In genomic region chr20:8431538-8432434, GRCh38 we compare ENCODE assay signal across 1 cellular context.
A peak's percentile ranks its signal among the peaks of the same experiment; 100 is the strongest.
TF ChIP-seq lines count a peak whose summit lies in the region.

No MANE protein-coding gene starts in this region.

TF ChIP-seq in SK-N-SH, 30 proteins besides CTCF, POLR2A, EP300 and RAD21 (continued from another document):
- peak; percentile 80 for TF ChIP-seq TCF12 (IDR thresholded peaks at IDR 0.05)
- TF ChIP-seq RCOR1 (IDR thresholded peaks at IDR 0.05; ENCODE audit: low read length) = peak; percentile 69
- TF ChIP-seq, protein P1, sequence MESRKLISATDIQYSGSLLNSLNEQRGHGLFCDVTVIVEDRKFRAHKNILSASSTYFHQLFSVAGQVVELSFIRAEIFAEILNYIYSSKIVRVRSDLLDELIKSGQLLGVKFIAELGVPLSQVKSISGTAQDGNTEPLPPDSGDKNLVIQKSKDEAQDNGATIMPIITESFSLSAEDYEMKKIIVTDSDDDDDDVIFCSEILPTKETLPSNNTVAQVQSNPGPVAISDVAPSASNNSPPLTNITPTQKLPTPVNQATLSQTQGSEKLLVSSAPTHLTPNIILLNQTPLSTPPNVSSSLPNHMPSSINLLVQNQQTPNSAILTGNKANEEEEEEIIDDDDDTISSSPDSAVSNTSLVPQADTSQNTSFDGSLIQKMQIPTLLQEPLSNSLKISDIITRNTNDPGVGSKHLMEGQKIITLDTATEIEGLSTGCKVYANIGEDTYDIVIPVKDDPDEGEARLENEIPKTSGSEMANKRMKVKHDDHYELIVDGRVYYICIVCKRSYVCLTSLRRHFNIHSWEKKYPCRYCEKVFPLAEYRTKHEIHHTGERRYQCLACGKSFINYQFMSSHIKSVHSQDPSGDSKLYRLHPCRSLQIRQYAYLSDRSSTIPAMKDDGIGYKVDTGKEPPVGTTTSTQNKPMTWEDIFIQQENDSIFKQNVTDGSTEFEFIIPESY (IDR thresholded peaks at IDR 0.05; ENCODE audit: borderline replicate concordance, low read depth) = no peak
- no peak for TF ChIP-seq RFX5 (IDR thresholded peaks at IDR 0.05; ENCODE audit: low read length)
- TF ChIP-seq SMC3 (IDR thresholded peaks at IDR 0.05; ENCODE audit: low read depth, low read length) = peak; percentile 11; the same call in 1 of the 2 replicates
- no peak for TF ChIP-seq USF1 (IDR thresholded peaks at IDR 0.05; ENCODE audit: borderline replicate concordance, low read depth)
- no peak for TF ChIP-seq FOXM1 (IDR thresholded peaks at IDR 0.05; ENCODE audit: low read depth)
- no peak for TF ChIP-seq EZH2phosphoT487 (IDR thresholded peaks at IDR 0.05; ENCODE audit: borderline replicate concordance, low read depth)
- TF ChIP-seq FOSL2 (IDR thresholded peaks at IDR 0.05; ENCODE audit: borderline replicate concordance, low read depth) = no peak
